In the genomic region with DNA sequence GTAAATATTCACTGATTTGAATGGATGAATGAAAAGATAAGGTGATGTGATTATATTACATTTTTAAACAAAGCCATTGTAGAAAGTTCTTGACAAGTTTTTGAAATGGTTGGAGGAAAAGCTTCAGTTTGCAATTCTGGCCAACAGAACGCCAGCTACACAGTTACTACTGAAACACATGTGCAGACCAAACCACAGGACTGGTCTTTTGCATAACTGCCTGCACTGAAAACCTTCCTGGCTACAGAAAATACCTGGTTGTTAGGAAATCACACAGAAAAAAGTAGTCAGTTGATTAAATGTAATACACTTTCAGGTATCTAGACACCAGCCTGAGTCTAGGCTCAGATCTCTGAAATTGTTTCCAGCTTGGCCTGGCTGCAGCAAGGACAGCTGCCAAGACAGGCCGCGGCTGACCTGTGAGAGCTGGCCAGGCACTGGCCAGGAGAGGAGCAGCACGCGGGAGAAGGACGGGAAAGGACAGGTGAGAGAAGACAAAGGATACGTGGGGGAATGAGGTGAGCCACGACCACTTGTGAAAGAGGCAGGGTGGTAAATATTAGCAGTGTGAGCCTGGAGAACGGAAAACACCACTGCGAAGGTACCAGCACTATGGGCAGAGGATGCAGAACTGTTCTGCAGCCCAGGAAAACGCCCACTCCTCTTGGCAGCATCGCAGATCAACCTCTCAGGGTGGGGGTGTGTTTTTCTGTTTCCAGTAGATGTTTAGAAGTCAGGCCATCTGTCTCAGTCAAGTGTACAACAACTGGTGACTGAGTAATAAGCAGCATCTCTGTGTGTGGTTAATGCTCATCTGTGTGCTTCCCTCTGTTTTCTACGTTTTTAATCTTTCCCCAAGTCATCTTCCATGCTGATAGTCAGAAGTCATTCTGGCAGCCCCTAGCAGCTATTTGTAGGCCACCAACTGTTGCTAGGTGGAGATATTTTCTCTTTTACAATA, we compare ENCODE assay signal across 1 cellular context.
TF ChIP-seq lines count a peak whose summit lies in the region.

No MANE protein-coding gene starts in this region.

TF ChIP-seq in H1, 55 proteins besides CTCF, POLR2A, EP300 and RAD21:
- TF ChIP-seq CTBP2 (IDR thresholded peaks at IDR 0.05; ENCODE audit: borderline replicate concordance, insufficient read depth, insufficient read length, low read length), result no peak
- TF ChIP-seq SIX5 (IDR thresholded peaks at IDR 0.05; ENCODE audit: low read depth, low read length), result no peak
- no peak for TF ChIP-seq CEBPB (IDR thresholded peaks at IDR 0.05; ENCODE audit: low read depth, low read length)
- no peak for TF ChIP-seq POU5F1 (IDR thresholded peaks at IDR 0.05; ENCODE audit: low read depth, low read length)
- TF ChIP-seq PHF8 (conservative IDR thresholded peaks at IDR 0.05; ENCODE audit: low read depth, low read length), result no peak
- TF ChIP-seq NANOG (IDR thresholded peaks at IDR 0.05; ENCODE audit: insufficient read depth, low read depth, low read length, poor library complexity, severe bottlenecking), result no peak
- no peak for TF ChIP-seq JUND (IDR thresholded peaks at IDR 0.05; ENCODE audit: low read length)
- no peak for TF ChIP-seq SAP30 (IDR thresholded peaks at IDR 0.05; ENCODE audit: insufficient read depth, insufficient replicate concordance, low read length)
- TF ChIP-seq YY1 (IDR thresholded peaks at IDR 0.05; ENCODE audit: low read depth, low read length), result no peak
- no peak for TF ChIP-seq SP4 (IDR thresholded peaks at IDR 0.05; ENCODE audit: low read length)
- TF ChIP-seq ASH2L (IDR thresholded peaks at IDR 0.05; ENCODE audit: low read length), result no peak
- TF ChIP-seq SRF (IDR thresholded peaks at IDR 0.05; ENCODE audit: low read depth, low read length), result no peak
- no peak for TF ChIP-seq CBX8 (IDR thresholded peaks at IDR 0.05; ENCODE audit: borderline replicate concordance, low read depth, low read length)
- no peak for TF ChIP-seq TAF7 (optimal IDR thresholded peaks at IDR 0.05; ENCODE audit: borderline replicate concordance, low read depth, low read length)
